In genomic region chr1:228530951-228531731, GRCh38 we compare ENCODE assay signal across 27 cellular contexts.
"Had no signal": no experiment of that assay in that cellular context is flagged by ENCODE, and none has a peak within 500 bp of the region (broad histone marks: within the 10 kb centered on the region; RNA-seq: fewer than 3 reads in every experiment).

No MANE protein-coding gene starts in this region.

- H3K4me1 Mint-ChIP-seq: activated CD4-positive, alpha-beta T cell treated with anti-CD3 and anti-CD28 coated beads, Interleukin-2, amount 10 ng/mL, durations not matched to agents 7 days and 5 days; activated naive CD8-positive, alpha-beta T cell treated with anti-CD3 and anti-CD28 coated beads, Interleukin-2, amount 50 U/mL, for 24 hours; T-cell had no signal

- H3K27me3 Mint-ChIP-seq: activated CD4-positive, alpha-beta T cell treated with anti-CD3 and anti-CD28 coated beads, Interleukin-2, amount 10 ng/mL, durations not matched to agents 7 days and 5 days had no signal

- DNase-seq: activated CD4-positive, alpha-beta memory T cell treated with anti-CD3 and anti-CD28 coated beads for 36 hours; activated CD4-positive, alpha-beta T cell treated with anti-CD3 and anti-CD28 coated beads, Interleukin-2, amount 10 ng/mL, durations not matched to agents 7 days and 5 days; activated CD4-positive, CD25-positive, alpha-beta regulatory T cell; activated CD8-positive, alpha-beta memory T cell treated with anti-CD3 and anti-CD28 coated beads for 24 hours; activated effector memory CD4-positive, alpha-beta T cell treated with anti-CD3 and anti-CD28 coated beads, Interleukin-2, amount 50 U/mL, for 16 hours; activated naive CD4-positive, alpha-beta T cell treated with Interleukin-2 at 50 U/mL for 16 hours; activated naive CD8-positive, alpha-beta T cell treated with anti-CD3 and anti-CD28 coated beads, Interleukin-2, amount 50 U/mL, for 24 hours; activated T-cell treated with anti-CD3 and anti-CD28 coated beads, Interleukin-2, amount 50 U/mL, for 4 hours; amniotic stem cell; body of pancreas; central memory CD4-positive, alpha-beta T cell; Karpas-422; NCI-H1048; NCI-H146; NCI-H187 treated with DMSO at 0.1 percent for 48 hours; NCI-H2081 treated with DMSO at 0.1 percent for 48 hours; NCI-H446; NCI-H524; PC-3; SIG-M5; T-cell; T-helper 2 cell; T1000 had no signal

- H3K9me3 ChIP-seq: ascending aorta, body of pancreas had no signal

- ATAC-seq: activated naive CD4-positive, alpha-beta T cell treated with anti-CD3 and anti-CD28 coated beads, Interleukin-2, amount 50 U/mL, for 72 hours; activated naive CD8-positive, alpha-beta T cell treated with anti-CD3 and anti-CD28 coated beads, Interleukin-2, amount 50 U/mL, for 24 hours; activated T-cell treated with anti-CD3 and anti-CD28 coated beads, Interleukin-2, amount 50 U/mL, for 4 hours; body of pancreas; PC-3; T-cell had no signal

- H3K27ac ChIP-seq: ascending aorta, body of pancreas, SK-N-MC, VCaP had no signal

- H3K36me3 Mint-ChIP-seq: activated CD4-positive, alpha-beta memory T cell treated with anti-CD3 and anti-CD28 coated beads for 36 hours had no signal

- H3K36me3 ChIP-seq: ascending aorta had no signal

- H3K4me3 Mint-ChIP-seq: activated CD4-positive, alpha-beta memory T cell treated with anti-CD3 and anti-CD28 coated beads for 36 hours; activated CD4-positive, alpha-beta T cell treated with anti-CD3 and anti-CD28 coated beads, Interleukin-2, amount 10 ng/mL, durations not matched to agents 7 days and 5 days; activated naive CD8-positive, alpha-beta T cell treated with anti-CD3 and anti-CD28 coated beads, Interleukin-2, amount 50 U/mL, for 24 hours; activated T-cell treated with anti-CD3 and anti-CD28 coated beads, Interleukin-2, amount 50 U/mL, for 4 hours; T-cell had no signal

- H3K27ac Mint-ChIP-seq: activated CD4-positive, alpha-beta memory T cell treated with anti-CD3 and anti-CD28 coated beads for 36 hours; activated CD4-positive, alpha-beta T cell treated with anti-CD3 and anti-CD28 coated beads, Interleukin-2, amount 10 ng/mL, durations not matched to agents 7 days and 5 days; activated naive CD4-positive, alpha-beta T cell treated with anti-CD3 and anti-CD28 coated beads, Interleukin-2, amount 50 U/mL, for 72 hours; activated naive CD8-positive, alpha-beta T cell treated with anti-CD3 and anti-CD28 coated beads, Interleukin-2, amount 50 U/mL, for 24 hours; T-cell had no signal

- H3K9me3 Mint-ChIP-seq: activated CD4-positive, alpha-beta memory T cell treated with anti-CD3 and anti-CD28 coated beads for 36 hours had no signal

- H3K4me3 ChIP-seq: ascending aorta, body of pancreas, SK-N-MC had no signal

- H3K4me1 ChIP-seq: ascending aorta, body of pancreas had no signal

- H3K27me3 ChIP-seq: body of pancreas had no signal
